Comparison of ENCODE assay signal across 10 cellular contexts in the genomic region with DNA sequence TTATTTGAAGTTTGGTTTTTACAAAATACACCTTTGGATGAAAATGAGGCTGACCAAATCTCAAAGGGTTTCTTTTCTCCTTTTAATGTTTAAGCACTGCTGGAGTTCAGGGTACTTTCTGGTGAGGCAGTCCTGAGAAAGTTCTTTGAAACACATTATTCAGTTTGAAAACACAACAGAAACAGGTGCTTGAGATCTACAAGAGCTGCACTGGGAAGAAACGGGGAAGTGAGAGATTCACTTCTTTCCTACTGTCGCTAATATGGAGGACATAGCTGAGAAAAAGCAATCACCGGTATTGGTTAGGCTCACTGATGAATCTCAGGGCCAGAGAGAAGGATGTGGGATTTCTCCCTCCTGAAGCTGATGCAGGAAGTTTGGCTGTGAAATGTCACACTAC.
A peak's percentile ranks its signal among the peaks of the same experiment; 100 is the strongest.
DNase-seq lines count a peak whose midpoint lies in the region; ATAC-seq and TF ChIP-seq lines count a peak whose summit lies in the region.
"Had no signal": no experiment of that assay in that cellular context is flagged by ENCODE, and none has a peak within 500 bp of the region (broad histone marks: within the 10 kb centered on the region; RNA-seq: fewer than 3 reads in every experiment).

No MANE protein-coding gene starts in this region.

- no peak overlapping the region for H3K4me3 Mint-ChIP-seq in stimulated activated naive CD8-positive, alpha-beta T cell treated with anti-CD3 and anti-CD28 coated beads, Interleukin-15, amount 100 ng/mL, for 72 hours

- no peak overlapping the region for H3K27ac Mint-ChIP-seq in stimulated activated naive CD8-positive, alpha-beta T cell treated with anti-CD3 and anti-CD28 coated beads, Interleukin-15, amount 100 ng/mL, for 72 hours

- peaks cover 6% of the 10 kb centered on the region for H3K4me1 Mint-ChIP-seq in stimulated activated naive CD8-positive, alpha-beta T cell treated with anti-CD3 and anti-CD28 coated beads, Interleukin-15, amount 100 ng/mL, for 72 hours

- H3K27me3 Mint-ChIP-seq in stimulated activated naive CD8-positive, alpha-beta T cell treated with anti-CD3 and anti-CD28 coated beads, Interleukin-15, amount 100 ng/mL, for 72 hours, result peaks cover 20% of the 10 kb centered on the region

- DNase-seq in GM12865 (ENCODE audit: low read depth) (peak; percentile 89), GF-D8 (lab: John Stamatoyannopoulos, UW) (no peak), caudate nucleus (lab: John Stamatoyannopoulos, UW) (no peak)
- DNase-seq in stimulated activated CD8-positive, alpha-beta memory T cell treated with anti-CD3 and anti-CD28 coated beads, Interleukin-4, amount 100 ng/mL, for 48 hours, result no peak
- DNase-seq in stimulated activated naive CD8-positive, alpha-beta T cell treated with anti-CD3 and anti-CD28 coated beads, Interleukin-15, amount 100 ng/mL, for 72 hours, result no peak
- DNase-seq: activated CD4-positive, alpha-beta T cell treated with anti-CD3 and anti-CD28 coated beads, Interleukin-2, amount 50 U/mL, for 1 hour; SHP77 had no signal

- ATAC-seq in GM19452 (IDR thresholded peaks at IDR 0.05; ENCODE audit: unreplicated experiment) (peak; percentile 72), HG02870 (IDR thresholded peaks at IDR 0.05; ENCODE audit: unreplicated experiment) (peak; percentile 95), HG03565 (IDR thresholded peaks at IDR 0.05; ENCODE audit: unreplicated experiment) (peak; percentile 79)
- ATAC-seq in stimulated activated naive CD8-positive, alpha-beta T cell treated with anti-CD3 and anti-CD28 coated beads, Interleukin-15, amount 100 ng/mL, for 72 hours, result no peak

- peaks cover 0 to 4% of the 10 kb centered on the region in 2 donors for H3K9me3 Mint-ChIP-seq in stimulated activated naive CD8-positive, alpha-beta T cell treated with anti-CD3 and anti-CD28 coated beads, Interleukin-15, amount 100 ng/mL, for 72 hours

- H3K27ac ChIP-seq in caudate nucleus (ENCODE audit: low read depth, low read length), result no peak overlapping the region

- no peak for TF ChIP-seq CTCF in GM12865 (IDR thresholded peaks at IDR 0.05; ENCODE audit: insufficient read depth, low read depth, low read length, missing control alignments)

- peak overlapping the region; percentile 1; the same call in 1 of the 2 replicates for H3K4me3 ChIP-seq in GM12865 (ENCODE audit: low read depth, low read length)
